Comparison of ENCODE assay signal across 21 cellular contexts in the genomic region with DNA sequence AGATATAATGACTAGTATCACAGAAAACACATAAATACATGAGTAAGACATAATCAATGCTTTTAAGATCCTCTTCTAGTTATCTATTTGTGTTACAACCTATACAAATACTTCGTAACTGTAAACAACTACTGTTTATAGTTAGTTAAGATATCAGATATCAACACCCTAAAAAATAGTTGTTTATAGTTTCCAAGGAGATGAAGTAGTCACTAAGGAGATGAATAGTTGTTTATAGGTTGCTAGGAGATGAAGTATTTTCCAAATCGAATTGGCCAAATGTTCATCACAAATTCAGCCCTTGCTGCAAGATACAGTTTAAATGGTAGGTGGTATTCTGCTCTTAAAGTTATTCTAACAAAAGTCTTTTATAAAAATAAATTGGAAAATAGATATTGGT.
DNase-seq lines count a peak whose midpoint lies in the region; ATAC-seq and TF ChIP-seq lines count a peak whose summit lies in the region.
"Had no signal": no experiment of that assay in that cellular context is flagged by ENCODE, and none has a peak within 500 bp of the region (broad histone marks: within the 10 kb centered on the region; RNA-seq: fewer than 3 reads in every experiment).

No MANE protein-coding gene starts in this region.

- no peak overlapping the region for H4K8ac ChIP-seq in mesendoderm (ENCODE audit: low read depth, low read length)

- H3K36me3 ChIP-seq in mesendoderm (ENCODE audit: control insufficient read depth, insufficient read depth, low read length) (no peaks in the 10 kb centered on the region), upper lobe of left lung (no peaks in the 10 kb centered on the region)
- H3K36me3 ChIP-seq: transverse colon had no signal

- no peak overlapping the region for H3K56ac ChIP-seq in mesendoderm (ENCODE audit: low read length)

- H3K27me3 ChIP-seq in mesendoderm (ENCODE audit: insufficient read depth, low read length, poor library complexity) (no peaks in the 10 kb centered on the region), upper lobe of left lung (no peaks in the 10 kb centered on the region), dorsolateral prefrontal cortex (no peaks in the 10 kb centered on the region)
- H3K27me3 ChIP-seq: transverse colon had no signal

- WGBS in mesendoderm (ENCODE audit: extremely low coverage, insufficient coverage, low lambda C conversion rate), result no CpG with 5 or more reads among the region's 2 CpGs
- WGBS in upper lobe of left lung, 2 donors, result 47 to 52% methylated on average over 2 of the region's 2 CpGs

- no peaks in the 10 kb centered on the region for H3K9me3 ChIP-seq in upper lobe of left lung
- H3K9me3 ChIP-seq: transverse colon had no signal

- H3K79me2 ChIP-seq in mesendoderm (ENCODE audit: control insufficient read depth, insufficient read depth, low read length), result no peaks in the 10 kb centered on the region

- TF ChIP-seq CTCF in upper lobe of left lung (IDR thresholded peaks at IDR 0.05), result no peak
- TF ChIP-seq CTCF in dorsolateral prefrontal cortex (IDR thresholded peaks at IDR 0.05 in 54 of 56, conservative IDR thresholded peaks at IDR 0.05 in 2 of 56; ENCODE audit: low read depth in 1 of 56, partially characterized antibody in 56 of 56), result no peak

- no peak overlapping the region for H4K5ac ChIP-seq in mesendoderm (ENCODE audit: low read length)

- no peak overlapping the region for H3K4ac ChIP-seq in mesendoderm (ENCODE audit: low read depth, low read length)

- H3K4me3 ChIP-seq in mesendoderm (ENCODE audit: low read length) (no peak overlapping the region), upper lobe of left lung (no peak overlapping the region), dorsolateral prefrontal cortex (no peak overlapping the region)
- H3K4me3 ChIP-seq: K562, transverse colon had no signal

- H3K4me2 ChIP-seq in mesendoderm (ENCODE audit: low read length), result no peak overlapping the region

- H3K23ac ChIP-seq in mesendoderm (ENCODE audit: low read length), result no peak overlapping the region

- H3K79me1 ChIP-seq in mesendoderm (ENCODE audit: low read length), result no peaks in the 10 kb centered on the region

- no peak overlapping the region for H2AK5ac ChIP-seq in mesendoderm (ENCODE audit: low read length)

- no peaks in the 10 kb centered on the region for H3K4me1 ChIP-seq in mesendoderm (ENCODE audit: control insufficient read depth, low read depth, low read length)
- H3K4me1 ChIP-seq in upper lobe of left lung, result no peaks in the 10 kb centered on the region
- H3K4me1 ChIP-seq: transverse colon had no signal

- no peak overlapping the region for H2BK15ac ChIP-seq in mesendoderm (replicated peaks; ENCODE audit: low read depth)

- DNase-seq in NCI-H82 (lab: John Stamatoyannopoulos, UW) (peak; percentile 11), NCI-H82 treated with DMSO at 0.1 percent for 48 hours (lab: John Stamatoyannopoulos, UW; ENCODE audit: unreplicated experiment) (no peak), NCI-H1436 (lab: John Stamatoyannopoulos, UW) (peak; percentile 40), NCI-H774 (lab: John Stamatoyannopoulos, UW) (peak; percentile 14), mesendoderm (peak; percentile 56), upper lobe of left lung (no peak), dorsolateral prefrontal cortex (no peak)
- DNase-seq in stimulated activated CD4-positive, alpha-beta T cell treated with anti-CD3 and anti-CD28 coated beads, Interleukin-15, amount 100 ng/mL, for 24 hours, result no peak
- DNase-seq: ACHN; activated CD4-positive, alpha-beta T cell treated with anti-CD3 and anti-CD28 coated beads for 48 hours; CD4-positive, alpha-beta memory T cell; effector CD8-positive, alpha-beta T cell; left colon; mammary epithelial cell; NCI-H146; nephron progenitor cell; stimulated activated CD4-positive, alpha-beta T cell treated with anti-CD3 and anti-CD28 coated beads, Interleukin-4, amount 100 ng/mL, for 4 hours; transverse colon had no signal

- H2BK5ac ChIP-seq in mesendoderm (ENCODE audit: low read length), result no peak overlapping the region

- TF ChIP-seq EP300 in upper lobe of left lung (IDR thresholded peaks at IDR 0.05), result no peak

- intact Hi-C loops in dorsolateral prefrontal cortex (cut with DNase I), result no loop called here

- H3K27ac ChIP-seq in mesendoderm (ENCODE audit: low read depth, low read length) (no peak overlapping the region), upper lobe of left lung (no peak overlapping the region), dorsolateral prefrontal cortex (no peak overlapping the region)
- H3K27ac ChIP-seq: epithelial cell of prostate, transverse colon had no signal

- H3K9ac ChIP-seq in mesendoderm (ENCODE audit: low read length), result no peak overlapping the region

- no peak overlapping the region for H2BK120ac ChIP-seq in mesendoderm (ENCODE audit: low read depth, low read length)

- no peak for ATAC-seq in upper lobe of left lung (ENCODE audit: low FRiP score in 2 of 2)
- ATAC-seq: activated naive CD4-positive, alpha-beta T cell treated with anti-CD3 and anti-CD28 coated beads, Interleukin-2, amount 50 U/mL, for 72 hours; K562; left colon had no signal

- no peak overlapping the region for H3K18ac ChIP-seq in mesendoderm (ENCODE audit: low read length)

- TF ChIP-seq POLR2A in upper lobe of left lung (IDR thresholded peaks at IDR 0.05), result no peak

Comparison
In these comparisons a context has a peak if more than half of its experiments do, and no peak if none do; other contexts are left out.
1. DNase-seq: peak in NCI-H82 (single experiment), NCI-H1436 (single experiment), NCI-H774 (single experiment) and mesendoderm (single experiment); none in NCI-H82 treated with DMSO at 0.1 percent for 48 hours (single experiment), upper lobe of left lung (0 of 2), stimulated activated CD4-positive, alpha-beta T cell treated with anti-CD3 and anti-CD28 coated beads, Interleukin-15, amount 100 ng/mL, for 24 hours (single experiment) and dorsolateral prefrontal cortex (0 of 10).